19 cellular contexts compared by ENCODE assay signal in the genomic region with DNA sequence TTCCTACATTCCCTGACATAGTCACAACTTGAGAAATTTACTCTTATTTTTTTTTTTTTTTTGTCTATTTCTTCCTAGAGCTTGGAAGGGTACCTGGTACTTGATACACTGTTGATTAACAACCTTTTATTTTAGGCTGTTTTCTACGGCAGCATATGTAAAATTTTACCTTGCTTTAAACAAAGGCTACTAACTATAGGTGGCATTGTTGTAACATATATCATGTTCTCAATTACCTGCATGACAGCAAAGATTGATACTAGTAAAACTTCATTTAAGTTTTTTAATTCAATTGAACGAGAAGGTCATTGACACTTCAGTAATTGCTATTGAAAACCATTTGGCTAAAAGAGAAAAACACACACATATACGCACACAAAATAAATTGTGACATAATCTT.
DNase-seq lines count a peak whose midpoint lies in the region; ATAC-seq, FAIRE-seq and TF ChIP-seq lines count a peak whose summit lies in the region.
"Had no signal": no experiment of that assay in that cellular context is flagged by ENCODE, and none has a peak within 500 bp of the region (broad histone marks: within the 10 kb centered on the region; RNA-seq: fewer than 3 reads in every experiment).

No MANE protein-coding gene starts in this region.

- TF ChIP-seq CTCF in SK-N-SH (IDR thresholded peaks at IDR 0.05) (no peak), GM12878 (IDR thresholded peaks at IDR 0.05 in 2 of 3, conservative IDR thresholded peaks at IDR 0.05 in 1 of 3; ENCODE audit: control insufficient read depth in 2 of 3, extremely low read depth in 1 of 3, insufficient read depth in 1 of 3, low read depth in 3 of 3, low read length in 3 of 3) (peak in 1 of 3 experiments; percentile 37; a peak in 2 of 6 replicates), transverse colon (IDR thresholded peaks at IDR 0.05) (peak in 1 of 5 experiments; percentile 6)

- H3K36me3 Mint-ChIP-seq in stimulated activated memory B cell treated with anti-CD40 and anti-IgM and Interleukin-4, amounts not matched to agents 10 μg/mL and 1 μg/mL and 100 μg/mL, for 72 hours = no peaks in the 10 kb centered on the region
- H3K36me3 Mint-ChIP-seq: CD4-positive, CD25-positive, alpha-beta regulatory T cell had no signal

- no peak overlapping the region for H3K9ac ChIP-seq in SK-N-SH
- H3K9ac ChIP-seq in GM12878 (ENCODE audit: control insufficient read depth, insufficient read depth, low read length) = no peak overlapping the region
- H3K9ac ChIP-seq: KMS-11 had no signal

- POLR2A ChIA-PET in SK-N-SH (lab: Yijun Ruan, JAX) (no interaction called here), GM12878 (lab: Charles Lee) (interaction anchor here (0.6 kb wide), 1 partner anchor 371 kb away, joined by 7 read pairs; no protein-coding TSS in a partner anchor)

- H3K27ac Mint-ChIP-seq in stimulated activated memory B cell treated with anti-CD40 and anti-IgM and Interleukin-4, amounts not matched to agents 10 μg/mL and 1 μg/mL and 100 μg/mL, for 72 hours = no peak overlapping the region
- H3K27ac Mint-ChIP-seq: CD4-positive, CD25-positive, alpha-beta regulatory T cell; HFFc6 had no signal

- no peaks in the 10 kb centered on the region for H3K27me3 ChIP-seq in SK-N-SH (ENCODE audit: insufficient read depth)
- H3K27me3 ChIP-seq in GM12878 (replicated peaks in 1 of 2; ENCODE audit: control insufficient read depth in 2 of 2, insufficient read depth in 2 of 2, low read length in 1 of 2) = no peaks in the 10 kb centered on the region; a peak in 1 of 4 replicates
- no peaks in the 10 kb centered on the region for H3K27me3 ChIP-seq in transverse colon

- H3K9me3 ChIP-seq in SK-N-SH (no peaks in the 10 kb centered on the region), GM12878 (replicated peaks; ENCODE audit: control insufficient read depth, insufficient read depth, low read length) (no peaks in the 10 kb centered on the region), transverse colon (no peaks in the 10 kb centered on the region)
- H3K9me3 ChIP-seq: A549 had no signal

- H3K79me2 ChIP-seq in SK-N-SH (ENCODE audit: insufficient read depth) = no peaks in the 10 kb centered on the region
- no peaks in the 10 kb centered on the region for H3K79me2 ChIP-seq in GM12878 (ENCODE audit: control insufficient read depth, insufficient read depth, low read length)

- H4K20me1 ChIP-seq in SK-N-SH (ENCODE audit: insufficient read depth) = no peaks in the 10 kb centered on the region
- no peaks in the 10 kb centered on the region for H4K20me1 ChIP-seq in GM12878 (ENCODE audit: control insufficient read depth, insufficient read depth)

- RAD21 ChIA-PET in GM12878 (lab: Charles Lee; ENCODE audit: unreplicated experiment) = no interaction called here

- H3K9me3 Mint-ChIP-seq in stimulated activated memory B cell treated with anti-CD40 and anti-IgM and Interleukin-4, amounts not matched to agents 10 μg/mL and 1 μg/mL and 100 μg/mL, for 72 hours = peaks cover 4% of the 10 kb centered on the region

- H3F3A ChIP-seq in SK-N-SH (replicated peaks; ENCODE audit: insufficient read depth) = no peaks in the 10 kb centered on the region

- no peaks in the 10 kb centered on the region for H3K27me3 Mint-ChIP-seq in stimulated activated memory B cell treated with anti-CD40 and anti-IgM and Interleukin-4, amounts not matched to agents 10 μg/mL and 1 μg/mL and 100 μg/mL, for 72 hours
- H3K27me3 Mint-ChIP-seq: CD4-positive, CD25-positive, alpha-beta regulatory T cell had no signal

- TF ChIP-seq POLR2A in GM12878 (IDR thresholded peaks at IDR 0.05; ENCODE audit: low read depth, low read length) (no peak), transverse colon (IDR thresholded peaks at IDR 0.05) (no peak)

- CTCF ChIA-PET in SK-N-SH (lab: Yijun Ruan, JAX) = interaction anchor here (0.7 to 0.9 kb wide), 3 partner anchors 11 to 211 kb away, joined by 3 read pairs; no protein-coding TSS in a partner anchor
- CTCF ChIA-PET in GM12878 (lab: Yijun Ruan, JAX) = interaction anchor here (1.0 to 1.2 kb wide), 3 partner anchors 12 to 699 kb away, joined by 4 to 7 read pairs (median 6); no protein-coding TSS in a partner anchor

- H3K27ac ChIP-seq in SK-N-SH (ENCODE audit: low read depth in 2 of 2, low read length in 1 of 2) (no peak overlapping the region), GM12878 (ENCODE audit: control insufficient read depth, insufficient read depth) (no peak overlapping the region), transverse colon (no peak overlapping the region)
- H3K27ac ChIP-seq: A549, HL-60, KMS-11 had no signal

- TF ChIP-seq EP300 in SK-N-SH (IDR thresholded peaks at IDR 0.05; ENCODE audit: borderline replicate concordance in 1 of 2, low read depth in 1 of 2, low read length in 1 of 2) (no peak), GM12878 (IDR thresholded peaks at IDR 0.05; ENCODE audit: borderline replicate concordance in 1 of 2, control insufficient read depth in 1 of 2, low read depth in 2 of 2, low read length in 2 of 2) (no peak), transverse colon (IDR thresholded peaks at IDR 0.05; ENCODE audit: low read depth) (no peak)

- FAIRE-seq in GM12878 (lab: Jason Lieb, UNC) = no peak
- FAIRE-seq: A549, H1 had no signal

- H2AFZ ChIP-seq in SK-N-SH (ENCODE audit: low read depth) (no peak overlapping the region), GM12878 (ENCODE audit: control insufficient read depth, low read depth, low read length) (no peak overlapping the region)

- no peak overlapping the region for H3K4me3 ChIP-seq in SK-N-SH (ENCODE audit: low read depth in 2 of 2, low read length in 1 of 2)
- no peak overlapping the region for H3K4me3 ChIP-seq in GM12878
- H3K4me3 ChIP-seq in transverse colon = no peak overlapping the region
- H3K4me3 ChIP-seq: A549 had no signal

- intact Hi-C loops in GM12878 (cut with micrococcal nuclease; ENCODE audit: unreplicated experiment) = loop anchor here (5.0 kb wide), 2 partner anchors 701 to 786 kb away; no protein-coding TSS in a partner anchor
- intact Hi-C loops in transverse colon (cut with DNase I; ENCODE audit: low total_unique reads) = no loop called here

- no peak for ATAC-seq in SK-N-SH treated with all-trans-retinoic acid at 6 μM for 48 hours
- no peak for ATAC-seq in GM12878
- no peak for ATAC-seq in stimulated activated memory B cell treated with anti-CD40 and anti-IgM and Interleukin-4, amounts not matched to agents 10 μg/mL and 1 μg/mL and 100 μg/mL, for 72 hours
- ATAC-seq: A549, Right ventricle myocardium inferior had no signal

- no peak overlapping the region for H3K4me3 Mint-ChIP-seq in stimulated activated memory B cell treated with anti-CD40 and anti-IgM and Interleukin-4, amounts not matched to agents 10 μg/mL and 1 μg/mL and 100 μg/mL, for 72 hours
- H3K4me3 Mint-ChIP-seq: CD4-positive, CD25-positive, alpha-beta regulatory T cell; HFFc6 had no signal

- TF ChIP-seq RAD21 in SK-N-SH (IDR thresholded peaks at IDR 0.05; ENCODE audit: low read length) (peak; percentile 44), GM12878 (IDR thresholded peaks at IDR 0.05; ENCODE audit: insufficient read depth, low read depth, low read length) (0 out of 2 replicates have a peak, but pooled peaks have one; percentile 12)

- H3K4me1 Mint-ChIP-seq in stimulated activated memory B cell treated with anti-CD40 and anti-IgM and Interleukin-4, amounts not matched to agents 10 μg/mL and 1 μg/mL and 100 μg/mL, for 72 hours = no peaks in the 10 kb centered on the region
- H3K4me1 Mint-ChIP-seq: CD4-positive, CD25-positive, alpha-beta regulatory T cell had no signal

- no peaks in the 10 kb centered on the region for H3K9me2 ChIP-seq in SK-N-SH

- WGBS in SK-N-SH (ENCODE audit: low lambda C conversion rate) = 40% methylated on average over 3 of the region's 3 CpGs
- WGBS in GM12878 (ENCODE audit: insufficient coverage, insufficient replicate concordance, low lambda C conversion rate, missing lambda C conversion rate) = 19% methylated on average over 3 of the region's 3 CpGs
- 29 to 37% methylated on average over 3 of the region's 3 CpGs for WGBS in transverse colon (ENCODE audit: low coverage in 1 of 2), 2 donors

- in situ Hi-C loops in GM12878 (cut with MboI) (no loop called here), transverse colon (cut with MboI; ENCODE audit: low pct_ligation_motif_present in 1 of 4, low pct_unique_long_range_greater_than_20kb in 1 of 4, low sequenced_read_pairs in 3 of 4) (no loop called here)

- no peak overlapping the region for H3K4me2 ChIP-seq in SK-N-SH
- no peak overlapping the region for H3K4me2 ChIP-seq in GM12878 (ENCODE audit: control insufficient read depth, insufficient read depth)
- H3K4me2 ChIP-seq: A549, KMS-11 had no signal

- H3K4me1 ChIP-seq in SK-N-SH (ENCODE audit: control insufficient read depth in 1 of 2, insufficient read depth in 2 of 2, low read depth in 1 of 2, low read length in 1 of 2) (no peaks in the 10 kb centered on the region), GM12878 (ENCODE audit: control insufficient read depth, insufficient read depth, low read length) (no peaks in the 10 kb centered on the region), transverse colon (no peaks in the 10 kb centered on the region)
- H3K4me1 ChIP-seq: A549 had no signal

- SMC1A ChIA-PET in GM12878 (lab: Charles Lee; ENCODE audit: uncharacterized antibody, unreplicated experiment) = no interaction called here

- no TSS peak for BruUV-seq in GM12878 (replicated peaks; lab: Mats Ljungman, UMichigan)

- DNase-seq in SK-N-SH = no peak
- DNase-seq in NCI-H69 (lab: John Stamatoyannopoulos, UW) = peak; percentile 26
- no peak for DNase-seq in GM12878 (ENCODE audit: low read depth, low spot score)
- DNase-seq in NCI-H2196 treated with DMSO at 0.1 percent for 48 hours (lab: John Stamatoyannopoulos, UW; ENCODE audit: unreplicated experiment) = no peak
- no peak for DNase-seq in cerebellar nuclear complex (lab: John Stamatoyannopoulos, UW)
- DNase-seq in transverse colon = no peak
- DNase-seq: CD4-positive, CD25-positive, alpha-beta regulatory T cell; GF-D8; HFFc6; NCI-H1105 treated with DMSO at 0.1 percent for 48 hours; NCI-H187; NCI-H524 had no signal

- no peaks in the 10 kb centered on the region for H3K36me3 ChIP-seq in SK-N-SH (replicated peaks in 1 of 2; ENCODE audit: control insufficient read depth in 1 of 2, insufficient read depth in 2 of 2, low read length in 1 of 2)
- H3K36me3 ChIP-seq in GM12878 (ENCODE audit: control insufficient read depth in 2 of 2, insufficient read depth in 2 of 2, low read length in 1 of 2) = no peaks in the 10 kb centered on the region
- no peaks in the 10 kb centered on the region for H3K36me3 ChIP-seq in transverse colon

TF ChIP-seq in SK-N-SH, 30 proteins besides CTCF, POLR2A, EP300 and RAD21 (continues in another document):
- TF ChIP-seq ELF1 (IDR thresholded peaks at IDR 0.05) (no peak), POLR2AphosphoS5 (IDR thresholded peaks at IDR 0.05; ENCODE audit: low read depth, low read length) (no peak), TCF12 (IDR thresholded peaks at IDR 0.05) (no peak)

TF ChIP-seq in SK-N-SH treated with all-trans-retinoic acid at 6 μM for 48 hours, 23 proteins besides CTCF, POLR2A, EP300 and RAD21 (continues in another document):
- TF ChIP-seq ESRRG (CRISPR knock-in tag; IDR thresholded peaks at IDR 0.05) (no peak), ZNF565 (CRISPR knock-in tag; conservative IDR thresholded peaks at IDR 0.05; ENCODE audit: low read depth) (no peak), SNAI2 (CRISPR knock-in tag; IDR thresholded peaks at IDR 0.05) (no peak)

TF ChIP-seq in GM12878, 131 proteins besides CTCF, POLR2A, EP300 and RAD21 (continues in another document):
- TF ChIP-seq CBX3 (IDR thresholded peaks at IDR 0.05; ENCODE audit: borderline replicate concordance, low read depth) = no peak

Comparison
In these comparisons a context has a peak if more than half of its experiments do, and no peak if none do; other contexts are left out.
1. Of the 26 proteins assayed by ChIP-seq in both GM12878 and SK-N-SH: peak only in GM12878: SMC3; only in SK-N-SH: none; in both: RAD21; in neither: 23; mixed calls (peak in some experiments, not most) for 1.